Comparison of ENCODE assay signal across 8 cellular contexts in genomic region chr2:117803644-117804325, GRCh38. TPM values are rescaled to one million over a fixed set of nuclear protein-coding genes. Genes with fewer than 3 reads are reported as not detected.
A peak's percentile ranks its signal among the peaks of the same experiment; 100 is the strongest.
DNase-seq lines count a peak whose midpoint lies in the region; ATAC-seq and TF ChIP-seq lines count a peak whose summit lies in the region.
"Not testable (repeated sequence)": the region's sequence is repeated elsewhere in the genome, so short reads cannot be mapped to it uniquely, and the experiment has no call there.

No MANE protein-coding gene starts in this region.

- not testable (repeated sequence) for H3K9me3 ChIP-seq in CD4-positive, CD25-positive, alpha-beta regulatory T cell (ENCODE audit: control insufficient read depth in 2 of 2, low read length in 2 of 2); HCT116 (ENCODE audit: control insufficient read depth in 1 of 2, insufficient read depth in 1 of 2, low read depth in 1 of 2, low read length in 2 of 2); T-helper 17 cell (ENCODE audit: control insufficient read depth, low read length, poor library complexity, severe bottlenecking); endocrine pancreas (ENCODE audit: control insufficient read depth, low read length); lower lobe of right lung; skeletal muscle satellite cell (replicated peaks; ENCODE audit: low read length)

- RAD21 ChIA-PET in HCT116 (lab: Charles Lee; ENCODE audit: low non-redundant PET in 1 of 2, low total read pairs in 2 of 2, uncharacterized antibody in 2 of 2, unreplicated experiment in 2 of 2): not testable (repeated sequence)

- peaks cover 23% of the 10 kb centered on the region for H3K27me3 Mint-ChIP-seq in CD4-positive, CD25-positive, alpha-beta regulatory T cell
- peaks cover 15% of the 10 kb centered on the region for H3K27me3 Mint-ChIP-seq in T-helper 17 cell

- peak overlapping the region; percentile 41 for H3K4me3 ChIP-seq in CD4-positive, CD25-positive, alpha-beta regulatory T cell (ENCODE audit: low read depth, low read length)
- H3K4me3 ChIP-seq in HCT116 (replicated peaks in 1 of 2; ENCODE audit: low read depth in 1 of 2, low read length in 2 of 2): peak overlapping the region; percentile 19 to 26; a peak in 2 of 4 replicates
- peak overlapping the region; percentile 47 for H3K4me3 ChIP-seq in endocrine pancreas (ENCODE audit: control insufficient read depth, insufficient read depth, low read length)
- H3K4me3 ChIP-seq in lower lobe of right lung: peak overlapping the region; percentile 30
- H3K4me3 ChIP-seq in skeletal muscle satellite cell (ENCODE audit: low read length): peak overlapping the region; percentile 39

- peak in 1 of 3 donors; percentile 32 for DNase-seq in CD4-positive, CD25-positive, alpha-beta regulatory T cell
- DNase-seq in HCT116 (ENCODE audit: low read depth, low spot score); T-helper 17 cell; lower lobe of right lung: not testable (repeated sequence)
- DNase-seq in NCI-H2227 treated with DMSO at 0.1 percent for 48 hours (lab: John Stamatoyannopoulos, UW): peak; percentile 13
- peak; percentile 16 for DNase-seq in activated naive CD4-positive, alpha-beta T cell treated with anti-CD3 and anti-CD28 coated beads, Interleukin-2, amount 50 U/mL, for 16 hours

- POLR2A ChIA-PET in HCT116 (lab: Charles Lee): not testable (repeated sequence)

- not testable (repeated sequence) for H2AFZ ChIP-seq in HCT116 (ENCODE audit: low read depth, low read length, poor library complexity, severe bottlenecking)

- H3K9me3 Mint-ChIP-seq in CD4-positive, CD25-positive, alpha-beta regulatory T cell: not testable (repeated sequence)

- H3K4me3 Mint-ChIP-seq in CD4-positive, CD25-positive, alpha-beta regulatory T cell: peak overlapping the region in 3 of 4 donors; percentile 54 to 84 (median 84)
- peak overlapping the region; percentile 73 for H3K4me3 Mint-ChIP-seq in T-helper 17 cell

- H3K4me2 ChIP-seq in HCT116 (ENCODE audit: low read length): peak overlapping the region; percentile 34
- H3K4me2 ChIP-seq in skeletal muscle satellite cell (ENCODE audit: low read length): peak overlapping the region; percentile 25

- H3K27ac Mint-ChIP-seq in CD4-positive, CD25-positive, alpha-beta regulatory T cell: peak overlapping the region in 2 of 3 donors; percentile 42 to 91
- peak overlapping the region; percentile 54 for H3K27ac Mint-ChIP-seq in T-helper 17 cell

- ATAC-seq in CD4-positive, CD25-positive, alpha-beta regulatory T cell (ENCODE audit: low read depth in 2 of 2); T-helper 17 cell; lower lobe of right lung: not testable (repeated sequence)
- peak; percentile 54; the same call in 1 of the 2 replicates for ATAC-seq in HCT116

- H3K9ac ChIP-seq in HCT116 (ENCODE audit: low read length); endocrine pancreas (ENCODE audit: control insufficient read depth, insufficient read depth, low read length); skeletal muscle satellite cell (ENCODE audit: low read depth, low read length): not testable (repeated sequence)

- CTCF ChIA-PET in HCT116 (lab: Charles Lee): interaction anchor here (0.7 kb wide), 1 partner anchor 10 kb away, joined by 3 read pairs; no protein-coding TSS in a partner anchor

- intact Hi-C loops in HCT116 (cut with micrococcal nuclease); lower lobe of right lung (cut with DNase I): not testable (repeated sequence)

- H3K4me1 ChIP-seq in CD4-positive, CD25-positive, alpha-beta regulatory T cell (ENCODE audit: control insufficient read depth, insufficient read depth, low read length, poor library complexity, severe bottlenecking); HCT116 (ENCODE audit: control insufficient read depth in 1 of 2, insufficient read depth in 2 of 2, low read length in 2 of 2); endocrine pancreas (ENCODE audit: control insufficient read depth, insufficient read depth, low read length); lower lobe of right lung; skeletal muscle satellite cell (ENCODE audit: control insufficient read depth, insufficient read depth, low read length): not testable (repeated sequence)

- TF ChIP-seq CTCF in HCT116 (IDR thresholded peaks at IDR 0.05 in 2 of 3, conservative IDR thresholded peaks at IDR 0.05 in 1 of 3; ENCODE audit: borderline replicate concordance in 1 of 3, insufficient read depth in 1 of 3, low read depth in 2 of 3, low read length in 2 of 3); lower lobe of right lung (IDR thresholded peaks at IDR 0.05): not testable (repeated sequence)

- H3K9me2 ChIP-seq in HCT116 (ENCODE audit: insufficient read depth): not testable (repeated sequence)

- BruUV-seq in HCT116 (replicated peaks; lab: Mats Ljungman, UMichigan): not testable (repeated sequence)

- H4K20me1 ChIP-seq in HCT116 (ENCODE audit: insufficient read depth): not testable (repeated sequence)

- not testable (repeated sequence) for H3K36me3 Mint-ChIP-seq in CD4-positive, CD25-positive, alpha-beta regulatory T cell; T-helper 17 cell (ENCODE audit: low read depth)

- H3K79me2 ChIP-seq in HCT116 (ENCODE audit: insufficient read depth, low read length): not testable (repeated sequence)

- not testable (repeated sequence) for TF ChIP-seq RAD21 in HCT116 (IDR thresholded peaks at IDR 0.05; ENCODE audit: low read depth)

- H3K27me3 ChIP-seq in CD4-positive, CD25-positive, alpha-beta regulatory T cell (ENCODE audit: control insufficient read depth, insufficient read depth, low read length); HCT116 (ENCODE audit: insufficient read depth, low read length); endocrine pancreas (ENCODE audit: control insufficient read depth, insufficient read depth, low read length); lower lobe of right lung (ENCODE audit: low read depth); skeletal muscle satellite cell (ENCODE audit: control insufficient read depth, insufficient read depth, low read length): not testable (repeated sequence)

- H3K27ac ChIP-seq in CD4-positive, CD25-positive, alpha-beta regulatory T cell (ENCODE audit: insufficient read depth, low read length, poor library complexity, severe bottlenecking); HCT116 (ENCODE audit: low read depth, low read length); lower lobe of right lung: not testable (repeated sequence)

- H3K36me3 ChIP-seq in CD4-positive, CD25-positive, alpha-beta regulatory T cell (ENCODE audit: control insufficient read depth, insufficient read depth, low read length); HCT116 (ENCODE audit: control insufficient read depth in 1 of 2, insufficient read depth in 2 of 2, low read length in 2 of 2); endocrine pancreas (ENCODE audit: control insufficient read depth, insufficient read depth, low read length); lower lobe of right lung; skeletal muscle satellite cell (ENCODE audit: insufficient read depth, low read length): not testable (repeated sequence)

- H3K4me1 Mint-ChIP-seq in CD4-positive, CD25-positive, alpha-beta regulatory T cell; T-helper 17 cell: not testable (repeated sequence)

- TF ChIP-seq POLR2A in HCT116 (IDR thresholded peaks at IDR 0.05; ENCODE audit: borderline replicate concordance, extremely low read depth, insufficient read depth, insufficient read length): not testable (repeated sequence)

RNA-seq across cellular contexts. Expression of gene DDX18, which starts 10.7 kb away (rescaled TPM):
- total RNA-seq in CD4-positive, CD25-positive, alpha-beta regulatory T cell: 120 TPM
- 10 to 100 TPM; 35.6 to 47.0 (median 39.2) TPM for polyA plus RNA-seq in CD4-positive, CD25-positive, alpha-beta regulatory T cell
- total RNA-seq in HCT116 (2021; ENCODE audit: unreplicated experiment): 99.7 TPM
- 51.3 and 55.0 TPM in 2 replicates for polyA plus RNA-seq in HCT116 (2012)
- total RNA-seq in T-helper 17 cell: 100 to 1,000 TPM; 115 to 146 TPM
- total RNA-seq in lower lobe of right lung: 48.0 TPM
- 56.8 and 70.0 TPM in 2 replicates for total RNA-seq in skeletal muscle satellite cell (2012; rRNA removed)
